ENCODE assay signal across 8 cellular contexts in genomic region chr2:241443486-241444223, GRCh38.
DNase-seq lines count a peak whose midpoint lies in the region.

No MANE protein-coding gene starts in this region.

- no peaks in the 10 kb centered on the region for H3K9me3 ChIP-seq in BLaER1 treated with 17β-estradiol and CSF1 and Interleukin-3, amounts not matched to agents 10 nM and 100 nM (replicated peaks in 1 of 11)

- peaks cover 8 to 16% (median 12%) of the 10 kb centered on the region in 10 experiments; a peak in 19 of 20 replicates for H3K4me1 ChIP-seq in BLaER1 treated with 17β-estradiol and CSF1 and Interleukin-3, amounts not matched to agents 10 nM and 100 nM

- no peak overlapping the region for H3K4me3 ChIP-seq in BLaER1 treated with 17β-estradiol and CSF1 and Interleukin-3, amounts not matched to agents 10 nM and 100 nM

- H3K36me3 ChIP-seq in BLaER1 treated with 17β-estradiol and CSF1 and Interleukin-3, amounts not matched to agents 10 nM and 100 nM = peaks cover 48 to 91% (median 66%) of the 10 kb centered on the region in 11 experiments

- DNase-seq in H4 (ENCODE audit: low spot score) (peak; percentile 62), RPMI7951 (ENCODE audit: low read depth) (peak; percentile 87), activated T-helper 1 cell treated with Interleukin-2 at 50 U/mL for 16 hours (ENCODE audit: low read depth) (peak; percentile 81), mucosa of gallbladder (ENCODE audit: low spot score) (peak; percentile 63), dermis blood vessel endothelial cell (no peak), dedifferentiated amniotic fluid mesenchymal stem cell (ENCODE audit: extremely low spot score) (no peak), NCI-H2081 treated with DMSO at 0.1 percent for 48 hours (lab: John Stamatoyannopoulos, UW) (no peak)

- H3K27me3 ChIP-seq in BLaER1 treated with 17β-estradiol and CSF1 and Interleukin-3, amounts not matched to agents 10 nM and 100 nM = peaks cover 7 to 100% (median 22%) of the 10 kb centered on the region in 11 experiments; a peak in 19 of 22 replicates

- no peak overlapping the region for H3K9ac ChIP-seq in BLaER1 treated with 17β-estradiol and CSF1 and Interleukin-3, amounts not matched to agents 10 nM and 100 nM

- H4K20me1 ChIP-seq in BLaER1 treated with 17β-estradiol and CSF1 and Interleukin-3, amounts not matched to agents 10 nM and 100 nM = peaks cover 45 to 97% (median 62%) of the 10 kb centered on the region in 11 experiments; a peak in 21 of 22 replicates

- H3K4me2 ChIP-seq in BLaER1 treated with 17β-estradiol and CSF1 and Interleukin-3, amounts not matched to agents 10 nM and 100 nM = peak overlapping the region in 9 of 11 experiments; percentile 21 to 57 (median 38); a peak in 17 of 22 replicates

- H3K27ac ChIP-seq in BLaER1 treated with 17β-estradiol and CSF1 and Interleukin-3, amounts not matched to agents 10 nM and 100 nM = no peak overlapping the region

Comparison
In these comparisons a context has a peak if more than half of its experiments do, and no peak if none do; other contexts are left out.
1. DNase-seq: peak in H4 (single experiment), RPMI7951 (single experiment), activated T-helper 1 cell treated with Interleukin-2 at 50 U/mL for 16 hours (single experiment) and mucosa of gallbladder (single experiment); none in dermis blood vessel endothelial cell (single experiment), dedifferentiated amniotic fluid mesenchymal stem cell (single experiment) and NCI-H2081 treated with DMSO at 0.1 percent for 48 hours (single experiment).